21 cellular contexts compared by ENCODE assay signal in genomic region chrX:6810796-6811195, GRCh38.
DNase-seq lines count a peak whose midpoint lies in the region; ATAC-seq and TF ChIP-seq lines count a peak whose summit lies in the region.
"Had no signal": no experiment of that assay in that cellular context is flagged by ENCODE, and none has a peak within 500 bp of the region (broad histone marks: within the 10 kb centered on the region; RNA-seq: fewer than 3 reads in every experiment).

No MANE protein-coding gene starts in this region.

- no peak overlapping the region for H3K4me3 ChIP-seq in BJ (ENCODE audit: low read depth, low read length)
- no peak overlapping the region for H3K4me3 ChIP-seq in astrocyte of the spinal cord (ENCODE audit: low read depth, low read length)
- no peak overlapping the region for H3K4me3 ChIP-seq in vagina
- H3K4me3 ChIP-seq: A549, GM12878, SJSA1 had no signal

- ATAC-seq in GM18502 (IDR thresholded peaks at IDR 0.05; ENCODE audit: poor library complexity, unreplicated experiment) (no peak), GM21367 (IDR thresholded peaks at IDR 0.05; ENCODE audit: unreplicated experiment) (no peak)
- ATAC-seq: A549, GM12878, HCT116, Right ventricle myocardium inferior had no signal

- intact Hi-C loops in vagina (cut with DNase I) = no loop called here

- no peaks in the 10 kb centered on the region for H3K36me3 ChIP-seq in BJ (ENCODE audit: control insufficient read depth, insufficient read depth, low read length)
- no peaks in the 10 kb centered on the region for H3K36me3 ChIP-seq in vagina
- H3K36me3 ChIP-seq: SJSA1 had no signal

- POLR2A ChIA-PET in BJ (lab: Charles Lee) = no interaction called here

- DNase-seq in BJ (ENCODE audit: low read depth) (peak; percentile 2), HT1080 (ENCODE audit: low read depth) (peak; percentile 40), astrocyte of the spinal cord (ENCODE audit: low read depth, low spot score) (peak; percentile 8), stromal cell of bone marrow (ENCODE audit: low read depth) (peak; percentile 52), vagina (ENCODE audit: extremely low spot score in 2 of 2) (no peak), caudate nucleus (lab: John Stamatoyannopoulos, UW) (no peak)
- DNase-seq: AML-193, DMS53, NCI-H1694, NCI-H2081 treated with DMSO at 0.1 percent for 48 hours, NCI-H2171 treated with DMSO at 0.1 percent for 48 hours, NCI-H526, OCI-M1 had no signal

- TF ChIP-seq POLR2A in vagina (IDR thresholded peaks at IDR 0.05) = no peak

- in situ Hi-C loops in astrocyte of the spinal cord (cut with HindIII; ENCODE audit: low sequenced_read_pairs) = no loop called here

- H3K27ac ChIP-seq in vagina (no peak overlapping the region), caudate nucleus (ENCODE audit: low read depth, low read length) (no peak overlapping the region)
- H3K27ac ChIP-seq: A549, C4-2B, SJSA1 had no signal

- CTCF ChIA-PET in BJ (lab: Yijun Ruan, JAX) = no interaction called here

- no peaks in the 10 kb centered on the region for H3K9me3 ChIP-seq in vagina
- H3K9me3 ChIP-seq: A549, SJSA1 had no signal

- H3K27me3 ChIP-seq in BJ (ENCODE audit: control insufficient read depth, insufficient read depth, low read length) (no peaks in the 10 kb centered on the region), vagina (no peaks in the 10 kb centered on the region)
- H3K27me3 ChIP-seq: SJSA1 had no signal

- no peaks in the 10 kb centered on the region for H3K4me1 ChIP-seq in vagina
- H3K4me1 ChIP-seq: A549, SJSA1 had no signal

- no peak for TF ChIP-seq CTCF in BJ (IDR thresholded peaks at IDR 0.05; ENCODE audit: insufficient read depth, low read depth, low read length)
- TF ChIP-seq CTCF in astrocyte of the spinal cord (IDR thresholded peaks at IDR 0.05; ENCODE audit: low read depth, low read length) = no peak
- TF ChIP-seq CTCF in vagina (IDR thresholded peaks at IDR 0.05) = no peak

Comparison
In these comparisons a context has a peak if more than half of its experiments do, and no peak if none do; other contexts are left out.
1. DNase-seq: peak in BJ (single experiment), HT1080 (single experiment), astrocyte of the spinal cord (single experiment) and stromal cell of bone marrow (single experiment); none in vagina (0 of 2) and caudate nucleus (0 of 61).